In genomic region chr20:9348746-9349145, GRCh38 we compare ENCODE assay signal across 23 cellular contexts.
"Had no signal": no experiment of that assay in that cellular context is flagged by ENCODE, and none has a peak within 500 bp of the region (broad histone marks: within the 10 kb centered on the region; RNA-seq: fewer than 3 reads in every experiment).

No MANE protein-coding gene starts in this region.

- H3K36me3 Mint-ChIP-seq: activated naive CD8-positive, alpha-beta T cell treated with anti-CD3 and anti-CD28 coated beads, Interleukin-2, amount 10 ng/mL, durations not matched to agents 7 days and 5 days; brain; T-cell had no signal

- ATAC-seq: activated T-helper 17 cell treated with anti-CD3 and anti-CD28 coated beads, Interleukin-2, amount 50 U/mL, for 72 hours; heart right ventricle; left colon; T-cell had no signal

- H3K36me3 ChIP-seq: esophagus muscularis mucosa, tibial artery had no signal

- H3K4me1 Mint-ChIP-seq: activated B cell treated with CpG ODN at 0.5 μM for 24 hours; activated CD4-positive, alpha-beta memory T cell treated with anti-CD3 and anti-CD28 coated beads, Interleukin-2, amount 10 ng/mL, durations not matched to agents 7 days and 5 days; activated naive CD8-positive, alpha-beta T cell treated with anti-CD3 and anti-CD28 coated beads, Interleukin-2, amount 10 ng/mL, durations not matched to agents 7 days and 5 days; activated T-helper 17 cell treated with anti-CD3 and anti-CD28 coated beads, Interleukin-2, amount 50 U/mL, for 72 hours; central memory CD8-positive, alpha-beta T cell; T-cell had no signal

- DNase-seq: activated B cell treated with CpG ODN at 0.5 μM for 24 hours; activated CD4-positive, alpha-beta memory T cell treated with anti-CD3 and anti-CD28 coated beads, Interleukin-2, amount 10 ng/mL, durations not matched to agents 7 days and 5 days; activated CD4-positive, alpha-beta T cell treated with anti-CD3 and anti-CD28 coated beads for 48 hours; activated naive CD4-positive, alpha-beta T cell treated with Interleukin-2 at 50 U/mL for 16 hours; activated naive CD8-positive, alpha-beta T cell treated with anti-CD3 and anti-CD28 coated beads, Interleukin-2, amount 10 ng/mL, durations not matched to agents 7 days and 5 days; activated T-cell treated with anti-CD3 and anti-CD28 coated beads, Interleukin-2, amount 50 U/mL, for 1 hour; amygdala; cortex of kidney; effector CD8-positive, alpha-beta T cell; heart right ventricle; left colon; nephron progenitor cell; stimulated activated CD4-positive, alpha-beta T cell treated with anti-CD3 and anti-CD28 coated beads, Interleukin-2, amount 100 ng/mL, for 24 hours; stimulated activated naive CD4-positive, alpha-beta T cell treated with Interleukin-2 at 50 U/mL for 16 hours; substantia nigra; T-cell; tibial artery had no signal

- H3K27me3 Mint-ChIP-seq: activated B cell treated with CpG ODN at 0.5 μM for 24 hours; activated CD4-positive, alpha-beta memory T cell treated with anti-CD3 and anti-CD28 coated beads, Interleukin-2, amount 10 ng/mL, durations not matched to agents 7 days and 5 days; activated naive CD8-positive, alpha-beta T cell treated with anti-CD3 and anti-CD28 coated beads, Interleukin-2, amount 10 ng/mL, durations not matched to agents 7 days and 5 days; activated T-helper 17 cell treated with anti-CD3 and anti-CD28 coated beads, Interleukin-2, amount 50 U/mL, for 72 hours; brain; central memory CD8-positive, alpha-beta T cell; progenitor cell of endocrine pancreas; T-cell had no signal

- H3K9me3 ChIP-seq: esophagus muscularis mucosa, heart right ventricle, tibial artery had no signal

- H3K27ac Mint-ChIP-seq: activated B cell treated with CpG ODN at 0.5 μM for 24 hours; activated CD4-positive, alpha-beta memory T cell treated with anti-CD3 and anti-CD28 coated beads, Interleukin-2, amount 10 ng/mL, durations not matched to agents 7 days and 5 days; activated naive CD8-positive, alpha-beta T cell treated with anti-CD3 and anti-CD28 coated beads, Interleukin-2, amount 10 ng/mL, durations not matched to agents 7 days and 5 days; activated T-helper 17 cell treated with anti-CD3 and anti-CD28 coated beads, Interleukin-2, amount 50 U/mL, for 72 hours; progenitor cell of endocrine pancreas; T-cell had no signal

- H3K4me3 Mint-ChIP-seq: activated B cell treated with CpG ODN at 0.5 μM for 24 hours; activated CD4-positive, alpha-beta memory T cell treated with anti-CD3 and anti-CD28 coated beads, Interleukin-2, amount 10 ng/mL, durations not matched to agents 7 days and 5 days; activated naive CD8-positive, alpha-beta T cell treated with anti-CD3 and anti-CD28 coated beads, Interleukin-2, amount 10 ng/mL, durations not matched to agents 7 days and 5 days; activated T-helper 17 cell treated with anti-CD3 and anti-CD28 coated beads, Interleukin-2, amount 50 U/mL, for 72 hours; brain; central memory CD8-positive, alpha-beta T cell; nephron progenitor cell; T-cell had no signal

- H3K9me3 Mint-ChIP-seq: activated B cell treated with CpG ODN at 0.5 μM for 24 hours; activated CD4-positive, alpha-beta memory T cell treated with anti-CD3 and anti-CD28 coated beads, Interleukin-2, amount 10 ng/mL, durations not matched to agents 7 days and 5 days; activated naive CD8-positive, alpha-beta T cell treated with anti-CD3 and anti-CD28 coated beads, Interleukin-2, amount 10 ng/mL, durations not matched to agents 7 days and 5 days; activated T-helper 17 cell treated with anti-CD3 and anti-CD28 coated beads, Interleukin-2, amount 50 U/mL, for 72 hours; brain; nephron progenitor cell had no signal

- H3K27me3 ChIP-seq: esophagus muscularis mucosa, heart right ventricle, tibial artery had no signal

- H3K27ac ChIP-seq: esophagus muscularis mucosa, heart right ventricle, tibial artery had no signal

- H3K4me3 ChIP-seq: esophagus muscularis mucosa, heart right ventricle, lung, tibial artery had no signal
